In genomic region chr12:76685246-76685678, GRCh38 we compare ENCODE assay signal across 10 cellular contexts.
DNase-seq lines count a peak whose midpoint lies in the region; ATAC-seq and TF ChIP-seq lines count a peak whose summit lies in the region.
"Had no signal": no experiment of that assay in that cellular context is flagged by ENCODE, and none has a peak within 500 bp of the region (broad histone marks: within the 10 kb centered on the region; RNA-seq: fewer than 3 reads in every experiment).

No MANE protein-coding gene starts in this region.

- no peaks in the 10 kb centered on the region for H3K4me1 Mint-ChIP-seq in stimulated activated effector memory CD8-positive, alpha-beta T cell treated with anti-CD3 and anti-CD28 coated beads, Interleukin-12 subunit alpha, Interleukin-12 subunit beta, amount 100 ng/mL, for 72 hours

- H3K27me3 ChIP-seq in hepatocyte (no peaks in the 10 kb centered on the region), ascending aorta (no peaks in the 10 kb centered on the region)

- no peak for TF ChIP-seq CTCF in hepatocyte (IDR thresholded peaks at IDR 0.05; ENCODE audit: poor library complexity)
- TF ChIP-seq CTCF in ascending aorta (IDR thresholded peaks at IDR 0.05): no peak

- H3K36me3 ChIP-seq in hepatocyte (replicated peaks; ENCODE audit: insufficient read depth, low read depth) (no peaks in the 10 kb centered on the region), ascending aorta (no peaks in the 10 kb centered on the region)

- no peaks in the 10 kb centered on the region for H3K9me3 Mint-ChIP-seq in stimulated activated effector memory CD8-positive, alpha-beta T cell treated with anti-CD3 and anti-CD28 coated beads, Interleukin-12 subunit alpha, Interleukin-12 subunit beta, amount 100 ng/mL, for 72 hours

- H3K79me2 ChIP-seq in hepatocyte: no peaks in the 10 kb centered on the region

- H3K27ac ChIP-seq in hepatocyte (peak overlapping the region; percentile 22), ascending aorta (no peak overlapping the region)

- no peaks in the 10 kb centered on the region for H4K20me1 ChIP-seq in hepatocyte (ENCODE audit: insufficient read depth, poor library complexity, severe bottlenecking)

- DNase-seq in MV-4-11 (lab: John Stamatoyannopoulos, UW) (peak; percentile 10), amniotic epithelial cell (ENCODE audit: low read depth) (peak; percentile 37), hepatocyte (ENCODE audit: low spot score) (peak; percentile 19), HPDE6-E6E7 (ENCODE audit: extremely low spot score) (no peak), ascending aorta (ENCODE audit: low spot score in 2 of 2) (no peak), RKO (ENCODE audit: low spot score) (no peak)
- no peak for DNase-seq in stimulated activated effector memory CD8-positive, alpha-beta T cell treated with anti-CD3 and anti-CD28 coated beads, Interleukin-12 subunit alpha, Interleukin-12 subunit beta, amount 100 ng/mL, for 72 hours (ENCODE audit: low spot score in 2 of 2)
- DNase-seq: foreskin melanocyte; stimulated activated CD4-positive, alpha-beta T cell treated with anti-CD3 and anti-CD28 coated beads, Interleukin-2, amount 100 ng/mL, for 48 hours had no signal

- H3K36me3 Mint-ChIP-seq in stimulated activated effector memory CD8-positive, alpha-beta T cell treated with anti-CD3 and anti-CD28 coated beads, Interleukin-12 subunit alpha, Interleukin-12 subunit beta, amount 100 ng/mL, for 72 hours: no peaks in the 10 kb centered on the region

- peak; percentile 33 for ATAC-seq in stimulated activated effector memory CD8-positive, alpha-beta T cell treated with anti-CD3 and anti-CD28 coated beads, Interleukin-12 subunit alpha, Interleukin-12 subunit beta, amount 100 ng/mL, for 72 hours
- no peak for ATAC-seq in HG03108 (IDR thresholded peaks at IDR 0.05; ENCODE audit: unreplicated experiment)

- no peak overlapping the region for H3K27ac Mint-ChIP-seq in stimulated activated effector memory CD8-positive, alpha-beta T cell treated with anti-CD3 and anti-CD28 coated beads, Interleukin-12 subunit alpha, Interleukin-12 subunit beta, amount 100 ng/mL, for 72 hours

- intact Hi-C loops in ascending aorta (cut with DNase I): no loop called here

- H3K4me2 ChIP-seq in hepatocyte: no peak overlapping the region

- WGBS in hepatocyte (ENCODE audit: low lambda C conversion rate, missing lambda C conversion rate): 52% methylated on average over 5 of the region's 5 CpGs

- H3K4me3 ChIP-seq in hepatocyte (no peak overlapping the region), ascending aorta (no peak overlapping the region)

- H3K9me3 ChIP-seq in hepatocyte (ENCODE audit: low read depth) (no peaks in the 10 kb centered on the region), ascending aorta (no peaks in the 10 kb centered on the region)

- no peaks in the 10 kb centered on the region for H3K9me2 ChIP-seq in hepatocyte (replicated peaks; ENCODE audit: insufficient read depth)

- peak overlapping the region; percentile 20 for H2AFZ ChIP-seq in hepatocyte

- peaks cover 7% of the 10 kb centered on the region for H3K4me1 ChIP-seq in hepatocyte (ENCODE audit: insufficient read depth)
- no peaks in the 10 kb centered on the region for H3K4me1 ChIP-seq in ascending aorta

- H3K4me3 Mint-ChIP-seq in stimulated activated effector memory CD8-positive, alpha-beta T cell treated with anti-CD3 and anti-CD28 coated beads, Interleukin-12 subunit alpha, Interleukin-12 subunit beta, amount 100 ng/mL, for 72 hours: no peak overlapping the region

Comparison
In these comparisons a context has a peak if more than half of its experiments do, and no peak if none do; other contexts are left out.
1. DNase-seq: peak in MV-4-11 (single experiment), amniotic epithelial cell (single experiment) and hepatocyte (single experiment); none in stimulated activated effector memory CD8-positive, alpha-beta T cell treated with anti-CD3 and anti-CD28 coated beads, Interleukin-12 subunit alpha, Interleukin-12 subunit beta, amount 100 ng/mL, for 72 hours (0 of 2), HPDE6-E6E7 (single experiment), ascending aorta (0 of 2) and RKO (single experiment).